7 cellular contexts compared by ENCODE assay signal in the genomic region with DNA sequence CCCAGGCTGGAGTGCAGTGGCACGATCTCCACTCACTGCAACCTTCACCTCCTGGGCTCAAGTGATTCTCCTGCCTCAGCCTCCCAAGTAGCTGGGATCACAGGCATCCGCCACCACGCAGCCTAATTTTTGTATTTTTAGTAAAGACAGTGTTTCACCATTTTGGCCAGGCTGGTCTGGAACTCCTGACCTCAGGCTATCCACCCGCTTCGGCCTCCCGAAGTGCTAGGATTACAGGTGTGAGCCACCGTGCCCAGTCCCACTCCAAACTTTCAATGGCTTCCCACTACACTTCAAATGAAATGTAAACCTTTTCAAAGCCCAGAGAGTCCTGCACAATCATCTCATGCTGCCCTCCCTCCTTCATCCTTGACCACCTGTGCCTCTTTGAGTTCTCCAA. TPM values are rescaled to one million over a fixed set of nuclear protein-coding genes. Genes with fewer than 3 reads are reported as not detected.
DNase-seq lines count a peak whose midpoint lies in the region; ATAC-seq and TF ChIP-seq lines count a peak whose summit lies in the region.
"Not testable (repeated sequence)": the region's sequence is repeated elsewhere in the genome, so short reads cannot be mapped to it uniquely, and the experiment has no call there.

No MANE protein-coding gene starts in this region.

- peaks cover 0 to 33% (median 7%) of the 10 kb centered on the region in 3 donors for H3K36me3 Mint-ChIP-seq in CD8-positive, alpha-beta memory T cell
- H3K36me3 Mint-ChIP-seq in activated CD4-positive, alpha-beta memory T cell treated with anti-CD3 and anti-CD28 coated beads for 36 hours = peaks cover 19% of the 10 kb centered on the region
- H3K36me3 Mint-ChIP-seq in activated T-helper 17 cell treated with anti-CD3 and anti-CD28 coated beads, Interleukin-2, amount 50 U/mL, for 72 hours (ENCODE audit: low read depth) = peaks cover 11% of the 10 kb centered on the region
- not testable (repeated sequence) for H3K36me3 Mint-ChIP-seq in central memory CD8-positive, alpha-beta T cell (ENCODE audit: insufficient read depth)
- H3K36me3 Mint-ChIP-seq in stimulated activated effector memory CD8-positive, alpha-beta T cell treated with anti-CD3 and anti-CD28 coated beads, Interleukin-12 subunit alpha, Interleukin-12 subunit beta, amount 100 ng/mL, for 72 hours = peaks cover 19% of the 10 kb centered on the region

- POLR2A ChIA-PET in CD8-positive, alpha-beta memory T cell (lab: Charles Lee); activated CD4-positive, alpha-beta memory T cell treated with anti-CD3 and anti-CD28 coated beads for 36 hours (lab: Charles Lee): not testable (repeated sequence)

- peaks cover 50% of the 10 kb centered on the region for H4K20me1 ChIP-seq in Loucy (ENCODE audit: insufficient read depth, low read length, poor library complexity, severe bottlenecking)

- peaks cover 99% of the 10 kb centered on the region for H3K79me2 ChIP-seq in Loucy (ENCODE audit: insufficient read depth, low read length)

- H2AFZ ChIP-seq in Loucy (ENCODE audit: low read length) = not testable (repeated sequence)

- peak overlapping the region; percentile 86 for H3K4me2 ChIP-seq in Loucy (ENCODE audit: low read depth, low read length, poor library complexity, severe bottlenecking)

- intact Hi-C loops in activated CD4-positive, alpha-beta memory T cell treated with anti-CD3 and anti-CD28 coated beads for 36 hours (cut with micrococcal nuclease); Right ventricle myocardium inferior (cut with DNase I): not testable (repeated sequence)

- CTCF ChIA-PET in CD8-positive, alpha-beta memory T cell (lab: Charles Lee); activated CD4-positive, alpha-beta memory T cell treated with anti-CD3 and anti-CD28 coated beads for 36 hours (lab: Charles Lee): not testable (repeated sequence)

- not testable (repeated sequence) for H3K27me3 ChIP-seq in CD8-positive, alpha-beta memory T cell (ENCODE audit: insufficient read depth, low read length, poor library complexity, severe bottlenecking); Loucy (ENCODE audit: insufficient read depth, low read length, poor library complexity, severe bottlenecking)

- not testable (repeated sequence) for H3F3A ChIP-seq in Loucy (ENCODE audit: low read depth)

- peaks cover 81 to 98% (median 97%) of the 10 kb centered on the region in 3 donors for H3K4me1 Mint-ChIP-seq in CD8-positive, alpha-beta memory T cell
- peaks cover 83% of the 10 kb centered on the region for H3K4me1 Mint-ChIP-seq in activated CD4-positive, alpha-beta memory T cell treated with anti-CD3 and anti-CD28 coated beads for 36 hours (ENCODE audit: low read depth)
- peaks cover 46% of the 10 kb centered on the region for H3K4me1 Mint-ChIP-seq in activated T-helper 17 cell treated with anti-CD3 and anti-CD28 coated beads, Interleukin-2, amount 50 U/mL, for 72 hours
- peaks cover 90% of the 10 kb centered on the region for H3K4me1 Mint-ChIP-seq in central memory CD8-positive, alpha-beta T cell
- H3K4me1 Mint-ChIP-seq in stimulated activated effector memory CD8-positive, alpha-beta T cell treated with anti-CD3 and anti-CD28 coated beads, Interleukin-12 subunit alpha, Interleukin-12 subunit beta, amount 100 ng/mL, for 72 hours = peaks cover 87% of the 10 kb centered on the region

- H3K9me3 ChIP-seq in CD8-positive, alpha-beta memory T cell (ENCODE audit: low read length); Loucy (ENCODE audit: insufficient read depth, low read depth, low read length): not testable (repeated sequence)

- peaks cover 57% of the 10 kb centered on the region for H3K4me1 ChIP-seq in CD8-positive, alpha-beta memory T cell (ENCODE audit: insufficient read depth, low read length)
- peaks cover 63% of the 10 kb centered on the region for H3K4me1 ChIP-seq in Loucy (ENCODE audit: insufficient read depth, low read length, poor library complexity, severe bottlenecking)

- ATAC-seq in activated T-helper 17 cell treated with anti-CD3 and anti-CD28 coated beads, Interleukin-2, amount 50 U/mL, for 72 hours (replicated peaks); central memory CD8-positive, alpha-beta T cell (replicated peaks; ENCODE audit: extremely low read depth, poor library complexity, severe bottlenecking); Right ventricle myocardium inferior; stimulated activated effector memory CD8-positive, alpha-beta T cell treated with anti-CD3 and anti-CD28 coated beads, Interleukin-12 subunit alpha, Interleukin-12 subunit beta, amount 100 ng/mL, for 72 hours: not testable (repeated sequence)

- not testable (repeated sequence) for DNase-seq in CD8-positive, alpha-beta memory T cell; activated CD4-positive, alpha-beta memory T cell treated with anti-CD3 and anti-CD28 coated beads for 36 hours; central memory CD8-positive, alpha-beta T cell (ENCODE audit: low spot score in 2 of 2); stimulated activated effector memory CD8-positive, alpha-beta T cell treated with anti-CD3 and anti-CD28 coated beads, Interleukin-12 subunit alpha, Interleukin-12 subunit beta, amount 100 ng/mL, for 72 hours (ENCODE audit: low spot score in 2 of 2)
- peak; percentile 60 for DNase-seq in Right ventricle myocardium inferior (ENCODE audit: missing footprints)

- H3K4me3 ChIP-seq in CD8-positive, alpha-beta memory T cell (ENCODE audit: low read length); Loucy (ENCODE audit: low read length, poor library complexity, severe bottlenecking): not testable (repeated sequence)

- not testable (repeated sequence) for H3K9ac ChIP-seq in Loucy (ENCODE audit: low read depth, low read length, poor library complexity, severe bottlenecking)

- H3K27ac ChIP-seq in CD8-positive, alpha-beta memory T cell (ENCODE audit: low read depth, low read length) = not testable (repeated sequence)

- H3K36me3 ChIP-seq in CD8-positive, alpha-beta memory T cell (ENCODE audit: insufficient read depth, low read length); Loucy (ENCODE audit: insufficient read depth, low read length): not testable (repeated sequence)

- peak overlapping the region; percentile 52 to 95 (median 80) for H3K27ac Mint-ChIP-seq in CD8-positive, alpha-beta memory T cell
- peak overlapping the region; percentile 73 for H3K27ac Mint-ChIP-seq in activated CD4-positive, alpha-beta memory T cell treated with anti-CD3 and anti-CD28 coated beads for 36 hours
- H3K27ac Mint-ChIP-seq in activated T-helper 17 cell treated with anti-CD3 and anti-CD28 coated beads, Interleukin-2, amount 50 U/mL, for 72 hours = peak overlapping the region; percentile 23
- H3K27ac Mint-ChIP-seq in central memory CD8-positive, alpha-beta T cell (ENCODE audit: low read depth) = peak overlapping the region; percentile 64
- peak overlapping the region; percentile 92 for H3K27ac Mint-ChIP-seq in stimulated activated effector memory CD8-positive, alpha-beta T cell treated with anti-CD3 and anti-CD28 coated beads, Interleukin-12 subunit alpha, Interleukin-12 subunit beta, amount 100 ng/mL, for 72 hours

- peak overlapping the region in 4 of 7 donors; percentile 9 to 85 (median 64) for H3K4me3 Mint-ChIP-seq in CD8-positive, alpha-beta memory T cell
- H3K4me3 Mint-ChIP-seq in activated CD4-positive, alpha-beta memory T cell treated with anti-CD3 and anti-CD28 coated beads for 36 hours = not testable (repeated sequence)
- peak overlapping the region; percentile 90 for H3K4me3 Mint-ChIP-seq in activated T-helper 17 cell treated with anti-CD3 and anti-CD28 coated beads, Interleukin-2, amount 50 U/mL, for 72 hours
- peak overlapping the region; percentile 49 for H3K4me3 Mint-ChIP-seq in central memory CD8-positive, alpha-beta T cell
- peak overlapping the region; percentile 94 for H3K4me3 Mint-ChIP-seq in stimulated activated effector memory CD8-positive, alpha-beta T cell treated with anti-CD3 and anti-CD28 coated beads, Interleukin-12 subunit alpha, Interleukin-12 subunit beta, amount 100 ng/mL, for 72 hours

- H3K9me2 ChIP-seq in Loucy (replicated peaks; ENCODE audit: low read depth, low read length) = not testable (repeated sequence)

- not testable (repeated sequence) for TF ChIP-seq CTCF in Loucy (conservative IDR thresholded peaks at IDR 0.05; ENCODE audit: low read length)

- H3K27me3 Mint-ChIP-seq in CD8-positive, alpha-beta memory T cell; activated CD4-positive, alpha-beta memory T cell treated with anti-CD3 and anti-CD28 coated beads for 36 hours; activated T-helper 17 cell treated with anti-CD3 and anti-CD28 coated beads, Interleukin-2, amount 50 U/mL, for 72 hours; central memory CD8-positive, alpha-beta T cell: not testable (repeated sequence)

- H3K9me3 Mint-ChIP-seq in CD8-positive, alpha-beta memory T cell; activated CD4-positive, alpha-beta memory T cell treated with anti-CD3 and anti-CD28 coated beads for 36 hours; activated T-helper 17 cell treated with anti-CD3 and anti-CD28 coated beads, Interleukin-2, amount 50 U/mL, for 72 hours; central memory CD8-positive, alpha-beta T cell; stimulated activated effector memory CD8-positive, alpha-beta T cell treated with anti-CD3 and anti-CD28 coated beads, Interleukin-12 subunit alpha, Interleukin-12 subunit beta, amount 100 ng/mL, for 72 hours: not testable (repeated sequence)

RNA-seq across cellular contexts. Expression of gene TRERF1, which starts 5.8 kb away (rescaled TPM):
- total RNA-seq in CD8-positive, alpha-beta memory T cell = 10 to 100 TPM; 10.3 to 10.6 TPM
- 10.2 TPM for polyA plus RNA-seq in CD8-positive, alpha-beta memory T cell
- total RNA-seq in activated CD4-positive, alpha-beta memory T cell treated with anti-CD3 and anti-CD28 coated beads for 36 hours = 10 to 100 TPM; 16.3 to 16.7 TPM
- 10 to 100 TPM; 16.6 to 32.4 TPM for total RNA-seq in activated T-helper 17 cell treated with anti-CD3 and anti-CD28 coated beads, Interleukin-2, amount 50 U/mL, for 72 hours
- 1.7 TPM for total RNA-seq in Right ventricle myocardium inferior

Comparison
In these comparisons a context has a peak if more than half of its experiments do, and no peak if none do; other contexts are left out.
1. H3K27ac Mint-ChIP-seq: peak in every context shown above with its lines; median percentile 92 in stimulated activated effector memory CD8-positive, alpha-beta T cell treated with anti-CD3 and anti-CD28 coated beads, Interleukin-12 subunit alpha, Interleukin-12 subunit beta, amount 100 ng/mL, for 72 hours; 80 in CD8-positive, alpha-beta memory T cell; 73 in activated CD4-positive, alpha-beta memory T cell treated with anti-CD3 and anti-CD28 coated beads for 36 hours; 64 in central memory CD8-positive, alpha-beta T cell; 23 in activated T-helper 17 cell treated with anti-CD3 and anti-CD28 coated beads, Interleukin-2, amount 50 U/mL, for 72 hours.